Comparison of ENCODE assay signal across 14 cellular contexts in the genomic region with DNA sequence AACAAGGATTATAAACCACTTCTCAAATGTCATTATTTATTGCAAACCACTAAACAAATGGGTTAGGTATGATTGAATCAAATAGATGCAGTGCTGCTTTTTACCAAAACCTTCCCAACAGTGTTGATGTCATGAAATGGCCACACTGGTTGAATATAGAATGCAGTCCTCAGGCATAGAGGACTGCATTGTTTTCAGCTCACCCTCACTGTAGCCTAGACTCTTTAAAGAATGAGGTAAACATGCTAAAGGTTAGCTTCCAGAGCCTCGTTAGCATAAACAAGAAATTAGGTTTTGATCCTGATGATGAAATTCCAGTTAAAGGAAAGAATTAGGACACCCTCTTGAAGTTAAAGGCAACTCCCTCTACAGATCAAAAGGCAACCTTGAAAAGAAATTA.
"Had no signal": no experiment of that assay in that cellular context is flagged by ENCODE, and none has a peak within 500 bp of the region (broad histone marks: within the 10 kb centered on the region; RNA-seq: fewer than 3 reads in every experiment).

No MANE protein-coding gene starts in this region.

- H3K36me3 ChIP-seq: heart left ventricle, neutrophil, right atrium auricular region, uterus had no signal

- H3K9me3 ChIP-seq: heart left ventricle, neutrophil, right atrium auricular region, uterus had no signal

- H3K4me3 Mint-ChIP-seq: mesothelial cell of epicardium; natural killer cell treated with Interleukin-12 subunit alpha and Interleukin-12 subunit beta and Interleukin-15 and Interleukin-18, amount 100 ng/mL, for 72 hours; type B pancreatic cell had no signal

- H3K27me3 ChIP-seq: heart left ventricle, neutrophil, right atrium auricular region, uterus had no signal

- H3K4me2 ChIP-seq: smooth muscle cell had no signal

- DNase-seq: effector memory CD4-positive, alpha-beta T cell; hippocampal formation; left colon; stimulated activated CD4-positive, alpha-beta T cell treated with anti-CD3 and anti-CD28 coated beads, Interleukin-2, amount 100 ng/mL, for 48 hours; stimulated activated naive CD4-positive, alpha-beta T cell treated with Interleukin-2 at 50 U/mL for 16 hours; uterus had no signal

- H3K9me3 Mint-ChIP-seq: mesothelial cell of epicardium; natural killer cell treated with Interleukin-12 subunit alpha and Interleukin-12 subunit beta and Interleukin-15 and Interleukin-18, amount 100 ng/mL, for 72 hours; type B pancreatic cell had no signal

- H3K36me3 Mint-ChIP-seq: mesothelial cell of epicardium; natural killer cell treated with Interleukin-12 subunit alpha and Interleukin-12 subunit beta and Interleukin-15 and Interleukin-18, amount 100 ng/mL, for 72 hours; type B pancreatic cell had no signal

- H3K27ac ChIP-seq: neutrophil, right atrium auricular region, uterus had no signal

- H3K4me3 ChIP-seq: heart left ventricle, right atrium auricular region, smooth muscle cell, uterus had no signal

- H3K27ac Mint-ChIP-seq: mesothelial cell of epicardium; natural killer cell treated with Interleukin-12 subunit alpha and Interleukin-12 subunit beta and Interleukin-15 and Interleukin-18, amount 100 ng/mL, for 72 hours; type B pancreatic cell had no signal

- ATAC-seq: esophagus mucosa; left colon; natural killer cell treated with Interleukin-12 subunit alpha and Interleukin-12 subunit beta and Interleukin-15 and Interleukin-18, amount 100 ng/mL, for 72 hours had no signal
